ENCODE assay signal across 15 cellular contexts in the genomic region with DNA sequence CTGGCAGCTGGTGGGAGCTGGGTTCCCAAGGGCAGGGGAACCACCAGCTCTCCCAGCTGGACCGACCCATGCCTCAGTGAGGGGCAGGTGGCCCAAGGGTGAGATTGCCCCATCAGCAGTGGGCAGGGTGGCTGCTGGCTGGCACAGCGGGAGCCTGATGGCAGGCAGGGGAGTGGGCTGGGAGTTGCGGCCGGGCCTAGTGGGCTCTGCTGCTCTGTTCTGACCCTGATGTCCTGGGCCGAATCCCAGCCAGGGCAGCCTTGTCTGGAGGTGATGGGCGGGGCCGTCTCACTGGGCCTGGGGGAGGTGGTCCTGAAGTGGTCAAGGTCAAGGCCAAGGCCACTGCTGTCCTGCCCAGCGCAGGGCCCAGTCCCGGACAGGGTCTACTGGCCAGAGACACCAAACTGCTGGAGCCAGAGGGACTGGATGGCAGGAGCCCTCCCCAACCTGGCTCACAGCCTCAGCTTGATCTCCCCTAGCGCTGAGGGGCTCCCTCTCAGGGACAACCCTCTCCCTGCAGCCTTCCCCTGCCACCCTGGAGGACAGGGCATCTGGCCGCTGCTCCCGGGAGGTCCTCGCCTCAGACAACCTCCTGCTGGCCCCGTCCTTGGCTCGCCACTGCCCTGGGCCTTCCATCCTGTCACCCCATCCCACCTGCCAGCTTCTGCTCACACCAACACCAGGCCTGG. TPM values are rescaled to one million over a fixed set of nuclear protein-coding genes. Genes with fewer than 3 reads are reported as not detected.
A peak's percentile ranks its signal among the peaks of the same experiment; 100 is the strongest.
DNase-seq lines count a peak whose midpoint lies in the region; ATAC-seq, FAIRE-seq and TF ChIP-seq lines count a peak whose summit lies in the region.
"Had no signal": no experiment of that assay in that cellular context is flagged by ENCODE, and none has a peak within 500 bp of the region (broad histone marks: within the 10 kb centered on the region; RNA-seq: fewer than 3 reads in every experiment).

No MANE protein-coding gene starts in this region.

- no peak for TF ChIP-seq CTCF in HepG2 (CRISPR knock-in tag; IDR thresholded peaks at IDR 0.05)
- TF ChIP-seq CTCF in right lobe of liver (IDR thresholded peaks at IDR 0.05): no peak
- TF ChIP-seq CTCF in osteoblast (IDR thresholded peaks at IDR 0.05; ENCODE audit: extremely low read depth, low read depth, low read length): no peak

- H3K4me1 ChIP-seq in HepG2 (ENCODE audit: insufficient read depth, low read length): peaks cover 59% of the 10 kb centered on the region
- peaks cover 0 to 22% (median 9%) of the 10 kb centered on the region in 4 donors for H3K4me1 ChIP-seq in right lobe of liver
- H3K4me1 ChIP-seq in NT2/D1 (ENCODE audit: insufficient read depth, insufficient read length): no peaks in the 10 kb centered on the region
- H3K4me1 ChIP-seq in osteoblast (ENCODE audit: insufficient read depth, low read length): peaks cover 13% of the 10 kb centered on the region

- H3K36me3 ChIP-seq in HepG2 (replicated peaks in 1 of 2; ENCODE audit: control insufficient read depth in 1 of 2, insufficient read depth in 2 of 2, low read length in 2 of 2) (no peaks in the 10 kb centered on the region), right lobe of liver (no peaks in the 10 kb centered on the region), NT2/D1 (ENCODE audit: insufficient read depth, insufficient read length, low read length) (no peaks in the 10 kb centered on the region), osteoblast (ENCODE audit: insufficient read depth, low read length) (no peaks in the 10 kb centered on the region)

- H3K27ac ChIP-seq in HepG2 (ENCODE audit: extremely low read length, insufficient read depth, low read length): no peak overlapping the region
- H3K27ac ChIP-seq in right lobe of liver: no peak overlapping the region
- no peak overlapping the region for H3K27ac ChIP-seq in osteoblast (ENCODE audit: low read depth, low read length)

- FAIRE-seq in HepG2 (lab: Jason Lieb, UNC): no peak
- FAIRE-seq: GM12878, GM18507, H54, HTR-8/SVneo had no signal

- H3K9ac ChIP-seq in HepG2 (ENCODE audit: insufficient read depth, low read depth, low read length) (no peak overlapping the region), NT2/D1 (ENCODE audit: insufficient read length, low read depth) (peak overlapping the region; percentile 3)

- intact Hi-C loops in HepG2 (cut with micrococcal nuclease; ENCODE audit: unreplicated experiment): no loop called here
- intact Hi-C loops in right lobe of liver (cut with DNase I): loop anchor here (5.0 kb wide), 1 partner anchor 188 kb away; no protein-coding TSS in a partner anchor
- intact Hi-C loops in left cardiac atrium (cut with DNase I): loop anchor here (2.0 to 5.0 kb wide), 2 partner anchors 173 to 191 kb away; partner anchors contain the start of gene GTSE1 (in 1 of the 2)

- no peak for TF ChIP-seq POLR2A in HepG2 (IDR thresholded peaks at IDR 0.05; ENCODE audit: insufficient read depth in 1 of 2, low read depth in 2 of 2, low read length in 2 of 2)
- no peak for TF ChIP-seq POLR2A in right lobe of liver (IDR thresholded peaks at IDR 0.05)

- ATAC-seq in HepG2 (no peak), right lobe of liver (no peak), left cardiac atrium (no peak)
- ATAC-seq: GM12878, HCT116 had no signal

- POLR2A ChIA-PET in HepG2 (lab: Yijun Ruan, JAX): interaction anchor here (0.6 kb wide), 1 partner anchor 815 kb away, joined by 3 read pairs; no protein-coding TSS in a partner anchor

- DNase-seq in HepG2 (ENCODE audit: low spot score): no peak
- no peak for DNase-seq in right lobe of liver
- DNase-seq in NT2/D1 (ENCODE audit: low read depth, low spot score): no peak
- peak; percentile 87 for DNase-seq in osteoblast (ENCODE audit: insufficient read length, low spot score, missing footprints)
- DNase-seq in left cardiac atrium: no peak
- DNase-seq in NCI-H2107 treated with DMSO at 0.1 percent for 48 hours (lab: John Stamatoyannopoulos, UW; ENCODE audit: unreplicated experiment): no peak
- no peak for DNase-seq in DMS 273 (lab: John Stamatoyannopoulos, UW; ENCODE audit: unreplicated experiment)
- DNase-seq: 8988T; Caco-2; CD8-positive, alpha-beta memory T cell had no signal

- in situ Hi-C loops in HepG2 (cut with HindIII; ENCODE audit: extremely low pct_ligation_motif_present, low pct_unique_long_range_greater_than_20kb): loop anchor here (5.0 to 25.0 kb wide), 2 partner anchors 188 to 487 kb away; no protein-coding TSS in a partner anchor

- no peaks in the 10 kb centered on the region for H4K20me1 ChIP-seq in HepG2 (ENCODE audit: insufficient read depth, low read length)
- peaks cover 11% of the 10 kb centered on the region for H4K20me1 ChIP-seq in osteoblast (ENCODE audit: insufficient read depth, low read length)

- no peak for TF ChIP-seq RAD21 in HepG2 (CRISPR knock-in tag; IDR thresholded peaks at IDR 0.05)

- H3K4me3 ChIP-seq in HepG2 (replicated peaks in 1 of 3; ENCODE audit: insufficient read depth in 1 of 3, low read depth in 2 of 3, low read length in 3 of 3): no peak overlapping the region
- no peak overlapping the region for H3K4me3 ChIP-seq in right lobe of liver
- H3K4me3 ChIP-seq in NT2/D1 (ENCODE audit: insufficient read length, low read depth): no peak overlapping the region
- H3K4me3 ChIP-seq in osteoblast (ENCODE audit: insufficient read depth, low read length): no peak overlapping the region
- H3K4me3 ChIP-seq: GM12878 had no signal

- peaks cover 12 to 56% of the 10 kb centered on the region in 2 experiments; a peak in 4 of 5 replicates for H3K27me3 ChIP-seq in HepG2 (ENCODE audit: control insufficient read depth in 1 of 2, insufficient read depth in 2 of 2, low read length in 2 of 2)
- no peaks in the 10 kb centered on the region for H3K27me3 ChIP-seq in right lobe of liver
- H3K27me3 ChIP-seq in NT2/D1 (ENCODE audit: insufficient read depth, insufficient read length): peaks cover 3% of the 10 kb centered on the region
- no peaks in the 10 kb centered on the region for H3K27me3 ChIP-seq in osteoblast (ENCODE audit: insufficient read depth, low read length)

- H3K4me2 ChIP-seq in HepG2 (ENCODE audit: low read depth, low read length) (no peak overlapping the region), osteoblast (ENCODE audit: insufficient read depth, low read length) (no peak overlapping the region)

- H3K79me2 ChIP-seq in HepG2 (ENCODE audit: insufficient read depth, low read length) (no peaks in the 10 kb centered on the region), osteoblast (ENCODE audit: insufficient read depth, low read length) (no peaks in the 10 kb centered on the region)

- CTCF ChIA-PET in HepG2 (lab: Yijun Ruan, JAX; ENCODE audit: low intra/inter-chr PET ratio, low total read pairs): interaction anchor here (3.2 kb wide), 1 partner anchor 190 kb away, joined by 37 read pairs; no protein-coding TSS in a partner anchor

- TF ChIP-seq EP300 in HepG2 (IDR thresholded peaks at IDR 0.05; ENCODE audit: low read depth in 2 of 2, low read length in 2 of 2) (no peak), HepG2 (CRISPR knock-in tag; IDR thresholded peaks at IDR 0.05; ENCODE audit: borderline replicate concordance) (no peak)

- H3K9me3 ChIP-seq in HepG2 (ENCODE audit: low read length) (no peaks in the 10 kb centered on the region), right lobe of liver (no peaks in the 10 kb centered on the region), NT2/D1 (ENCODE audit: insufficient read depth, low read length) (no peaks in the 10 kb centered on the region), osteoblast (ENCODE audit: low read depth, low read length) (no peaks in the 10 kb centered on the region)
- H3K9me3 ChIP-seq: Caco-2 had no signal

- H2AFZ ChIP-seq in HepG2 (ENCODE audit: low read length) (no peak overlapping the region), osteoblast (ENCODE audit: low read length) (no peak overlapping the region)

- 93% methylated on average over 3 of the region's 15 CpGs for WGBS in HepG2 (ENCODE audit: low lambda C conversion rate)
- no CpG with 5 or more reads among the region's 15 CpGs for WGBS in right lobe of liver (ENCODE audit: insufficient coverage, low coverage, low lambda C conversion rate, missing lambda C conversion rate)

- no TSS peak for BruUV-seq in HepG2 (replicated peaks; lab: Mats Ljungman, UMichigan)

TF ChIP-seq in HepG2, 621 proteins besides CTCF, POLR2A, EP300 and RAD21 (continues in another document):
- TF ChIP-seq GABPB1 (CRISPR knock-in tag; IDR thresholded peaks at IDR 0.05) (peak; percentile 19; the same call in 1 of the 2 replicates), XRCC5 (optimal IDR thresholded peaks at IDR 0.05; ENCODE audit: low read length) (no peak), ZBTB7A (CRISPR knock-in tag; IDR thresholded peaks at IDR 0.05) (0 out of 2 replicates have a peak, but pooled peaks have one; percentile 10)

RNA-seq across cellular contexts. Expression of gene PPARA, which starts 26.5 kb away (rescaled TPM):
- 24.7 and 32.0 TPM in 2 replicates for total RNA-seq in HepG2 (2016; rRNA removed; fragmentation: Illumina TruSeq; extraction: Trizol)
- 25.2 and 27.4 TPM in 2 replicates for total RNA-seq in HepG2 (2016; cell fraction: cytosol; rRNA removed; fragmentation: Illumina TruSeq; extraction: Trizol; ENCODE audit: low read depth)
- total RNA-seq in HepG2 (2016; cell fraction: insoluble cytoplasmic fraction; rRNA removed; fragmentation: Illumina TruSeq; extraction: Trizol): 25.2 and 26.2 TPM in 2 replicates
- 42.1 and 44.8 TPM in 2 replicates for total RNA-seq in HepG2 (2016; cell fraction: membrane; rRNA removed; fragmentation: Illumina TruSeq; extraction: Trizol)
- 16.8 and 21.1 TPM in 2 replicates for total RNA-seq in HepG2 (2016; cell fraction: nucleus; rRNA removed; fragmentation: Illumina TruSeq; extraction: Trizol)
- polyA plus RNA-seq in HepG2 (2011; rRNA removed): 16.6 and 18.2 TPM in 2 replicates
- polyA plus RNA-seq in HepG2 (2011; cell fraction: cytosol; rRNA removed): 14.0 and 14.5 TPM in 2 replicates
- 11.7 and 12.6 TPM in 2 replicates for polyA plus RNA-seq in HepG2 (2011; cell fraction: nucleus; rRNA removed)
- polyA plus RNA-seq in HepG2 (2012): 20.9 and 22.5 TPM in 2 replicates
- polyA plus RNA-seq in HepG2 (2016; cell fraction: cytosol; fragmentation: Illumina TruSeq; extraction: Trizol; ENCODE audit: low read depth): 26.1 and 26.5 TPM in 2 replicates
- 15.3 and 15.6 TPM in 2 replicates for polyA plus RNA-seq in HepG2 (2016; cell fraction: insoluble cytoplasmic fraction; fragmentation: Illumina TruSeq; extraction: Trizol; ENCODE audit: low read depth)
- polyA plus RNA-seq in HepG2 (2016; cell fraction: membrane; fragmentation: Illumina TruSeq; extraction: Trizol; ENCODE audit: low read depth): 29.1 and 30.3 TPM in 2 replicates
- polyA plus RNA-seq in HepG2 (2016; cell fraction: nucleus; fragmentation: Illumina TruSeq; extraction: Trizol; ENCODE audit: insufficient read depth, low read depth): 21.2 and 21.4 TPM in 2 replicates
- 7.8 and 47.2 TPM in 2 replicates for polyA minus RNA-seq in HepG2 (2011; rRNA and poly(A)+ RNA removed; ENCODE audit: low replicate concordance)
- polyA minus RNA-seq in HepG2 (2011; cell fraction: cytosol; rRNA and poly(A)+ RNA removed): 23.7 and 30.1 TPM in 2 replicates
- polyA minus RNA-seq in HepG2 (2011; cell fraction: nucleus; rRNA and poly(A)+ RNA removed): 30.8 and 34.2 TPM in 2 replicates
- 100 to 1,000 TPM in 3 of 6 experiments, 10 to 100 TPM in 3; 64.4 to 152 (median 95.1) TPM for total RNA-seq in right lobe of liver
- 21.8 and 22.1 TPM in 2 replicates for total RNA-seq in osteoblast
- total RNA-seq in left cardiac atrium: 10 to 100 TPM; 49.6 to 66.2 TPM
